8 cellular contexts compared by ENCODE assay signal in genomic region chr20:32108814-32109391, GRCh38. TPM values are rescaled to one million over a fixed set of nuclear protein-coding genes. Genes with fewer than 3 reads are reported as not detected.
DNase-seq lines count a peak whose midpoint lies in the region; ATAC-seq and TF ChIP-seq lines count a peak whose summit lies in the region.
"Had no signal": no experiment of that assay in that cellular context is flagged by ENCODE, and none has a peak within 500 bp of the region (broad histone marks: within the 10 kb centered on the region; RNA-seq: fewer than 3 reads in every experiment).

No MANE protein-coding gene starts in this region.

- H3K4me3 ChIP-seq in iPS-18c (ENCODE audit: insufficient read depth, low read depth, low read length) (peak overlapping the region; percentile 100; the same call in 1 of the 2 replicates), stomach (peak overlapping the region; percentile 91 to 99 (median 97))

- H3K27me3 Mint-ChIP-seq in WTC11 (ENCODE audit: low read depth) = peaks cover 9% of the 10 kb centered on the region

- POLR2A ChIA-PET in WTC11 (lab: Charles Lee) = interaction anchor here (0.7 to 0.8 kb wide), 2 partner anchors 57 to 92 kb away, joined by 3 read pairs; partner anchors contain the start of gene HCK

- peaks cover 7% of the 10 kb centered on the region for H3K4me1 Mint-ChIP-seq in WTC11

- DNase-seq in HS-27A (ENCODE audit: low read depth) (peak; percentile 3), WTC11 (ENCODE audit: low spot score) (no peak), stomach (no peak), NCI-H526 treated with DMSO at 0.1 percent for 48 hours (lab: John Stamatoyannopoulos, UW) (no peak)

- intact Hi-C loops in stomach (cut with DNase I; ENCODE audit: low total_unique reads) = no loop called here

- no peak for TF ChIP-seq CTCF in WTC11 (IDR thresholded peaks at IDR 0.05)
- TF ChIP-seq CTCF in stomach (IDR thresholded peaks at IDR 0.05) = no peak

- no peaks in the 10 kb centered on the region for H3K9me3 Mint-ChIP-seq in WTC11

- H3K27me3 ChIP-seq in stomach = peaks cover 0 to 10% (median 3%) of the 10 kb centered on the region in 3 donors

- CTCF ChIA-PET in WTC11 (lab: Charles Lee) = interaction anchor here (1.0 to 1.5 kb wide), 3 partner anchors 91 to 256 kb away, joined by 3 to 6 read pairs (median 3); partner anchors contain the start of gene PDRG1

- 56 to 65% (median 61%) methylated on average over 5 of the region's 5 CpGs for WGBS in stomach, 5 donors

- TF ChIP-seq EP300 in stomach (IDR thresholded peaks at IDR 0.05) = no peak

- TF ChIP-seq POLR2A in stomach (IDR thresholded peaks at IDR 0.05) = no peak

- H3K27ac Mint-ChIP-seq in WTC11 = no peak overlapping the region

- peaks cover 25 to 41% (median 39%) of the 10 kb centered on the region in 4 donors for H3K4me1 ChIP-seq in stomach

- peak overlapping the region in 4 of 5 donors; percentile 98 to 99 (median 99) for H3K27ac ChIP-seq in stomach

- peak overlapping the region; percentile 96 for H3K4me3 Mint-ChIP-seq in WTC11

- peaks cover 3% of the 10 kb centered on the region; the same call in 1 of the 2 replicates for H3K36me3 Mint-ChIP-seq in WTC11

- H3K9me3 ChIP-seq in iPS-18c (ENCODE audit: control insufficient read depth, insufficient read depth, low read length) (no peaks in the 10 kb centered on the region), stomach (no peaks in the 10 kb centered on the region)

- H3K36me3 ChIP-seq in stomach = no peaks in the 10 kb centered on the region

- ATAC-seq in WTC11 = no peak
- ATAC-seq in GM19023 (IDR thresholded peaks at IDR 0.05; ENCODE audit: unreplicated experiment) = no peak
- ATAC-seq in HG02938 (IDR thresholded peaks at IDR 0.05; ENCODE audit: unreplicated experiment) = no peak

TF ChIP-seq in WTC11, 78 proteins besides CTCF, POLR2A, EP300 and RAD21:
- TF ChIP-seq ZNF396 (CRISPR knock-in tag; IDR thresholded peaks at IDR 0.05; ENCODE audit: borderline replicate concordance) = no peak
- TF ChIP-seq AFF4 (CRISPR knock-in tag; IDR thresholded peaks at IDR 0.05; ENCODE audit: borderline replicate concordance) = no peak
- no peak for TF ChIP-seq ZBTB43 (CRISPR knock-in tag; IDR thresholded peaks at IDR 0.05)
- TF ChIP-seq ZNF263 (CRISPR knock-in tag; IDR thresholded peaks at IDR 0.05; ENCODE audit: low read depth) = no peak
- TF ChIP-seq PREB (CRISPR knock-in tag; IDR thresholded peaks at IDR 0.05; ENCODE audit: borderline replicate concordance) = no peak
- TF ChIP-seq PRRX2 (CRISPR knock-in tag; IDR thresholded peaks at IDR 0.05) = no peak
- TF ChIP-seq ZNF232 (CRISPR knock-in tag; IDR thresholded peaks at IDR 0.05) = no peak
- no peak for TF ChIP-seq ZNF219 (CRISPR knock-in tag; IDR thresholded peaks at IDR 0.05; ENCODE audit: borderline replicate concordance)
- TF ChIP-seq ESRRA (CRISPR knock-in tag; IDR thresholded peaks at IDR 0.05; ENCODE audit: borderline replicate concordance) = no peak
- TF ChIP-seq ZSCAN18 (CRISPR knock-in tag; IDR thresholded peaks at IDR 0.05) = no peak
- no peak for TF ChIP-seq RORB (CRISPR knock-in tag; IDR thresholded peaks at IDR 0.05)
- no peak for TF ChIP-seq NR2C2 (CRISPR knock-in tag; IDR thresholded peaks at IDR 0.05)
- no peak for TF ChIP-seq ZNF671 (CRISPR knock-in tag; IDR thresholded peaks at IDR 0.05)
TF ChIP-seq in WTC11: peak in this region for 0.

RNA-seq across cellular contexts. Expression of gene TM9SF4, which starts 0.6 kb away (rescaled TPM):
- total RNA-seq in WTC11 (2021) (44.8 to 54.9 TPM (median 50.6 TPM) in 3 replicates), stomach (10 to 100 TPM; 20.6 to 50.8 (median 27.7) TPM)
- 10 to 100 TPM in 2 of 3 donors, 1 to 10 TPM in 1; 6.7 to 22.5 (median 13.1) TPM for polyA plus RNA-seq in stomach

RNA-seq across cellular contexts. Expression of gene HCK, which starts 56.9 kb away (rescaled TPM):
- total RNA-seq in WTC11 (2021) (1.2 to 1.4 TPM (median 1.3 TPM) in 3 replicates), stomach (1 to 10 TPM in 4 of 5 donors, not detected in 1; 1.3 to 6.8 (median 3.3) TPM)
- 10 to 100 TPM in 2 of 3 donors, 1 to 10 TPM in 1; 4.4 to 14.7 (median 10.4) TPM for polyA plus RNA-seq in stomach
- total RNA-seq: myocyte had no signal
